ENCODE assay signal across 1 cellular context in genomic region chr2:173001664-173002604, GRCh38.
TF ChIP-seq lines count a peak whose summit lies in the region.

No MANE protein-coding gene starts in this region.

TF ChIP-seq in SK-N-SH treated with all-trans-retinoic acid at 6 μM for 48 hours, 23 proteins besides CTCF, POLR2A, EP300 and RAD21 (continued from another document):
- TF ChIP-seq CREB5 (CRISPR knock-in tag; IDR thresholded peaks at IDR 0.05; ENCODE audit: low read depth) (no peak), TCF4 (CRISPR knock-in tag; IDR thresholded peaks at IDR 0.05; ENCODE audit: borderline replicate concordance) (no peak), ZFP30 (CRISPR knock-in tag; IDR thresholded peaks at IDR 0.05) (no peak), ARNTL (CRISPR knock-in tag; IDR thresholded peaks at IDR 0.05; ENCODE audit: borderline replicate concordance, low read depth) (no peak), ISL1 (CRISPR knock-in tag; IDR thresholded peaks at IDR 0.05) (no peak), RARB (CRISPR knock-in tag; IDR thresholded peaks at IDR 0.05) (no peak), OSR1 (CRISPR knock-in tag; IDR thresholded peaks at IDR 0.05) (no peak), SNAI2 (CRISPR knock-in tag; IDR thresholded peaks at IDR 0.05) (no peak)
TF ChIP-seq in SK-N-SH treated with all-trans-retinoic acid at 6 μM for 48 hours: peak in this region for 0.
